In the genomic region with DNA sequence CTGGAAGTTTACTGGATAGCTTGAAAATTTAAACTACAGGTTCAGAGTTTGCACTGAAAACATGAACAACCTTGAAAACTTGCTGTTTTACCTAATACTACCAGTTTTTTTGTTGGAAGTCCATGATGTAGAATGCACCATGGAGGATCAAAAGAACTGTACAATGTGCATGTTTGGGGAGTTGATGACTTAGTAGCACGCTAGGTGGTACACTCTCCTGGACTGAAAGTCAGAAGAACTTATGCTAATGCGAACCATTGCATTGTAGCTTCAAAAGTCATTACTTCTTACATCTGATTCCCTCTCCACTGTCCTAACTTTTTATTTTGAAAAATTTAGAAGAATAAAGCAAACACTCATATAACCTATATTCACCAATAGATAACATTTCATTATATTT, we compare ENCODE assay signal across 25 cellular contexts.
DNase-seq lines count a peak whose midpoint lies in the region; ATAC-seq and TF ChIP-seq lines count a peak whose summit lies in the region.
"Had no signal": no experiment of that assay in that cellular context is flagged by ENCODE, and none has a peak within 500 bp of the region (broad histone marks: within the 10 kb centered on the region; RNA-seq: fewer than 3 reads in every experiment).

No MANE protein-coding gene starts in this region.

- no peak for TF ChIP-seq CTCF in mammary epithelial cell (conservative IDR thresholded peaks at IDR 0.05 in 1 of 2, IDR thresholded peaks at IDR 0.05 in 1 of 2; ENCODE audit: extremely low read depth in 1 of 2, insufficient read depth in 1 of 2, low read depth in 1 of 2, low read length in 2 of 2)
- TF ChIP-seq CTCF in PC-3 (conservative IDR thresholded peaks at IDR 0.05; ENCODE audit: low read depth, low read length) = no peak

- H4K20me1 ChIP-seq in mammary epithelial cell (ENCODE audit: insufficient read depth, low read length) = no peaks in the 10 kb centered on the region
- H4K20me1 ChIP-seq in PC-3 (ENCODE audit: low read length) = no peaks in the 10 kb centered on the region

- intact Hi-C loops in mammary epithelial cell (cut with micrococcal nuclease) (no loop called here), PC-3 (cut with micrococcal nuclease) (no loop called here)

- H3K4me2 ChIP-seq in mammary epithelial cell (ENCODE audit: insufficient read depth, low read depth, low read length) (no peak overlapping the region), PC-3 (ENCODE audit: low read length) (no peak overlapping the region)
- H3K4me2 ChIP-seq: smooth muscle cell had no signal

- in situ Hi-C loops in T47D (cut with HindIII; ENCODE audit: low pct_unique_long_range_greater_than_20kb, low sequenced_read_pairs) (no loop called here), mammary epithelial cell (cut with MboI; ENCODE audit: low sequenced_read_pairs in 2 of 2) (no loop called here)

- 55% methylated on average over 2 of the region's 2 CpGs for WGBS in mammary epithelial cell (ENCODE audit: low coverage, missing lambda C conversion rate)

- DNase-seq in T47D (ENCODE audit: low read depth in 1 of 2, low spot score in 1 of 2) (peak; percentile 27 to 56), mammary epithelial cell (no peak), HuH-7 (ENCODE audit: low spot score) (peak; percentile 26), PC-3 (peak; percentile 2)
- DNase-seq: ACHN; activated CD4-positive, alpha-beta memory T cell treated with anti-CD3 and anti-CD28 coated beads, Interleukin-2, amount 10 ng/mL, durations not matched to agents 7 days and 5 days; aorta; dermis blood vessel endothelial cell; NCI-H1417; NCI-H2081; NCI-H510A treated with DMSO at 0.1 percent for 48 hours; retina; stimulated activated CD4-positive, alpha-beta T cell treated with anti-CD3 and anti-CD28 coated beads, Interleukin-2, amount 100 ng/mL, for 48 hours; substantia nigra; SW 1271; upper lobe of left lung had no signal

- no peaks in the 10 kb centered on the region for H3K9me2 ChIP-seq in PC-3 (replicated peaks; ENCODE audit: low read length)

- ATAC-seq in PC-3 (no peak), HG02759 (IDR thresholded peaks at IDR 0.05; ENCODE audit: unreplicated experiment) (no peak), HG02678 (IDR thresholded peaks at IDR 0.05; ENCODE audit: unreplicated experiment) (no peak), GM21576 (IDR thresholded peaks at IDR 0.05; ENCODE audit: unreplicated experiment) (no peak), GM21367 (IDR thresholded peaks at IDR 0.05; ENCODE audit: unreplicated experiment) (no peak)
- ATAC-seq: activated CD4-positive, CD25-positive, alpha-beta regulatory T cell treated with anti-CD3 and anti-CD28 coated beads, Interleukin-2, amount 50 U/mL, for 24 hours; activated naive CD4-positive, alpha-beta T cell treated with anti-CD3 and anti-CD28 coated beads, Interleukin-2, amount 50 U/mL, for 72 hours; natural killer cell treated with Interleukin-12 subunit alpha and Interleukin-12 subunit beta and Interleukin-15 and Interleukin-18, amount 100 ng/mL, for 72 hours; stimulated activated effector memory CD8-positive, alpha-beta T cell treated with anti-CD3 and anti-CD28 coated beads, Interleukin-12 subunit alpha, Interleukin-12 subunit beta, amount 100 ng/mL, for 72 hours had no signal

- dilution Hi-C loops in mammary epithelial cell (cut with HindIII; ENCODE audit: low sequenced_read_pairs) = no loop called here

- H3F3A ChIP-seq in PC-3 (ENCODE audit: low read length, unreplicated experiment) = no peaks in the 10 kb centered on the region

- H3K79me2 ChIP-seq in mammary epithelial cell (ENCODE audit: insufficient read depth, low read length) (no peaks in the 10 kb centered on the region), PC-3 (ENCODE audit: low read length) (no peaks in the 10 kb centered on the region)

- H3K27me3 ChIP-seq in mammary epithelial cell (ENCODE audit: insufficient read depth, low read length) = no peaks in the 10 kb centered on the region
- no peaks in the 10 kb centered on the region for H3K27me3 ChIP-seq in PC-3 (ENCODE audit: low read length)
- H3K27me3 ChIP-seq: upper lobe of left lung had no signal

- H3K27ac ChIP-seq in mammary epithelial cell (ENCODE audit: insufficient read depth, low read depth, low read length) = no peak overlapping the region
- no peak overlapping the region for H3K27ac ChIP-seq in PC-3 (ENCODE audit: low read length)
- H3K27ac ChIP-seq: upper lobe of left lung had no signal

- CTCF ChIA-PET in mammary epithelial cell (lab: Charles Lee; ENCODE audit: low non-redundant PET) = no interaction called here
- CTCF ChIA-PET in PC-3 (lab: Charles Lee) = no interaction called here

- no peak overlapping the region for H3K9ac ChIP-seq in mammary epithelial cell (ENCODE audit: insufficient read depth, low read length)
- no peak overlapping the region for H3K9ac ChIP-seq in PC-3 (ENCODE audit: low read length)

- H3K36me3 ChIP-seq in mammary epithelial cell (ENCODE audit: insufficient read depth, low read length) (no peaks in the 10 kb centered on the region), PC-3 (ENCODE audit: low read depth, low read length) (no peaks in the 10 kb centered on the region)
- H3K36me3 ChIP-seq: upper lobe of left lung had no signal

- H3K4me1 ChIP-seq in mammary epithelial cell (ENCODE audit: insufficient read depth, low read length) (no peaks in the 10 kb centered on the region), PC-3 (ENCODE audit: insufficient read depth, low read length) (no peaks in the 10 kb centered on the region)
- H3K4me1 ChIP-seq: upper lobe of left lung had no signal

- H3K9me3 ChIP-seq in mammary epithelial cell (replicated peaks; ENCODE audit: insufficient read depth, low read length) (no peaks in the 10 kb centered on the region), PC-3 (ENCODE audit: low read length) (no peaks in the 10 kb centered on the region)
- H3K9me3 ChIP-seq: upper lobe of left lung had no signal

- BruUV-seq in mammary epithelial cell (replicated peaks; lab: Mats Ljungman, UMichigan) (no TSS peak), PC-3 (replicated peaks; lab: Mats Ljungman, UMichigan) (no TSS peak)

- H3K4me3 ChIP-seq in mammary epithelial cell (replicated peaks in 1 of 3; ENCODE audit: insufficient read depth in 1 of 3, low read depth in 2 of 3, low read length in 3 of 3) = no peak overlapping the region
- no peak overlapping the region for H3K4me3 ChIP-seq in PC-3 (ENCODE audit: low read length)
- H3K4me3 ChIP-seq: smooth muscle cell, upper lobe of left lung had no signal

- POLR2A ChIA-PET in PC-3 (lab: Charles Lee; ENCODE audit: unreplicated experiment) = no interaction called here

- H2AFZ ChIP-seq in mammary epithelial cell (ENCODE audit: low read depth, low read length) (no peak overlapping the region), PC-3 (ENCODE audit: low read length) (no peak overlapping the region)
